Comparison of ENCODE assay signal across 1 cellular context in genomic region chr18:22346342-22346967, GRCh38.
TF ChIP-seq lines count a peak whose summit lies in the region.

No MANE protein-coding gene starts in this region.

TF ChIP-seq in IMR-90, 13 proteins besides CTCF, POLR2A, EP300 and RAD21:
- no peak for TF ChIP-seq ELK1 (IDR thresholded peaks at IDR 0.05; ENCODE audit: borderline replicate concordance, low read depth, low read length)
- TF ChIP-seq MXI1 (IDR thresholded peaks at IDR 0.05; ENCODE audit: borderline replicate concordance, low read depth, low read length): no peak
- TF ChIP-seq CHD1 (IDR thresholded peaks at IDR 0.05; ENCODE audit: low read depth, low read length): no peak
- TF ChIP-seq FOS (IDR thresholded peaks at IDR 0.05; ENCODE audit: low read depth, low read length): no peak
- TF ChIP-seq RFX5 (IDR thresholded peaks at IDR 0.05; ENCODE audit: low read depth, low read length): no peak
- TF ChIP-seq MAFK (IDR thresholded peaks at IDR 0.05; ENCODE audit: low read depth, low read length): no peak
- TF ChIP-seq CEBPB (IDR thresholded peaks at IDR 0.05; ENCODE audit: low read depth, low read length): no peak
- no peak for TF ChIP-seq SMC3 (IDR thresholded peaks at IDR 0.05; ENCODE audit: low read depth, low read length)
- TF ChIP-seq NFE2L2 (IDR thresholded peaks at IDR 0.05; ENCODE audit: low read depth, low read length): no peak
- no peak for TF ChIP-seq RCOR1 (IDR thresholded peaks at IDR 0.05; ENCODE audit: insufficient replicate concordance, low read length)
- no peak for TF ChIP-seq USF2 (IDR thresholded peaks at IDR 0.05; ENCODE audit: low read depth, low read length)
- no peak for TF ChIP-seq MAZ (IDR thresholded peaks at IDR 0.05; ENCODE audit: borderline replicate concordance, low read depth, low read length)
- no peak for TF ChIP-seq BHLHE40 (IDR thresholded peaks at IDR 0.05; ENCODE audit: low read depth, low read length)
